Comparison of ENCODE assay signal across 25 cellular contexts in the genomic region with DNA sequence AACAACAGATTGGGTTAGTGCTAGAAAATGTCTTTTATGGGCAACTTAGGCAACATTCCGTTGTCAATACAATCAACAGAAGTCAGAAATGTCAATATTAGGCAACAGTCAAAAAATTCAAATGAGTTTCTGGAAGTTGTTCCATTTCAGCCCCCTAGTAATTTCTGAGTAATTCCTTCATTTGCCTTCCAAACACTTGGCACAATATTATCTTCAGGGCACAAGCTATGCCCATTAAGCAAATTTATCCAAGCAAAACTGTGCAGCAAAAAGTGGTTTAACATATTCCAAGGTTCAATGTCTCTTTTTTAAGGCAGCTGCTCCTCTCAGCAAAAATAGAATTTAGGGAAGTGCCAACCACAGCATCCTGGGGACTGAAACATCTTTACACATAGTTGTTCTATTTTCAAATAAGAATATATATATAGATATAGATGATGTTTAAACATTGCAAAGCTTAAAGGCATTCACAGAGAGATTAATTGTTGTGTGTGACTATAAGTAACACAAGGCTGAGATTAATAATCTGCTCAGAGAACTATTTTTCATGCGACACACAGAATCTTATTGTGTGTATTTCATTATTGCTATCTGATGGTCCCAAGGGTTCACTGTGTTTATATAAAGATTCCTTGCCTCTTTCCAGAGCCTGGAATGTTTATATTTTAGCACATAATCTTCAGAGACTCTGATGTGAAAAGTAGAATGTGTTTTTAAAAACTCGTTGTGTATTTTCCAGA.
A peak's percentile ranks its signal among the peaks of the same experiment; 100 is the strongest.
DNase-seq lines count a peak whose midpoint lies in the region; FAIRE-seq and TF ChIP-seq lines count a peak whose summit lies in the region.
"Had no signal": no experiment of that assay in that cellular context is flagged by ENCODE, and none has a peak within 500 bp of the region (broad histone marks: within the 10 kb centered on the region; RNA-seq: fewer than 3 reads in every experiment).

No MANE protein-coding gene starts in this region.

- no peak overlapping the region for H3K4me3 Mint-ChIP-seq in osteocyte (ENCODE audit: unreplicated experiment)
- H3K4me3 Mint-ChIP-seq: activated CD8-positive, alpha-beta T cell treated with anti-CD3 and anti-CD28 coated beads for 36 hours; CD4-positive, alpha-beta T cell; natural killer cell; T-helper 2 cell treated with Interferon-gamma antibody and Interleukin-4, amounts not matched to agents 5 μg/mL and 100 μg/mL, for 36 hours had no signal

- no peaks in the 10 kb centered on the region for H3K27me3 Mint-ChIP-seq in osteocyte (ENCODE audit: unreplicated experiment)
- H3K27me3 Mint-ChIP-seq: activated CD8-positive, alpha-beta T cell treated with anti-CD3 and anti-CD28 coated beads for 36 hours; CD4-positive, alpha-beta T cell had no signal

- H3K4me3 ChIP-seq in HL-60 (replicated peaks; ENCODE audit: insufficient read depth, low read length) (no peak overlapping the region), brain microvascular endothelial cell (ENCODE audit: low read depth, low read length) (no peak overlapping the region)
- H3K4me3 ChIP-seq: PC-9, tibial nerve had no signal

- H3K36me3 Mint-ChIP-seq in osteocyte (ENCODE audit: unreplicated experiment), result no peaks in the 10 kb centered on the region
- H3K36me3 Mint-ChIP-seq: natural killer cell had no signal

- TF ChIP-seq CTCF in HL-60 (IDR thresholded peaks at IDR 0.05; ENCODE audit: insufficient read depth, low read length) (no peak), brain microvascular endothelial cell (IDR thresholded peaks at IDR 0.05; ENCODE audit: low read depth, low read length, missing control alignments) (no peak), osteocyte (IDR thresholded peaks at IDR 0.05) (no peak), D721Med (IDR thresholded peaks at IDR 0.05; ENCODE audit: insufficient read depth, missing control alignments) (no peak)

- DNase-seq in HL-60 (ENCODE audit: low read depth in 1 of 2, low spot score in 1 of 2), result peak in 1 of 2 experiments; percentile 39
- DNase-seq in NOMO-1 treated with dmso at 0.1 percent for 144 hours (lab: John Stamatoyannopoulos, UW; ENCODE audit: unreplicated experiment), result peak; percentile 54
- DNase-seq in brain microvascular endothelial cell, result no peak
- DNase-seq in osteocyte (ENCODE audit: extremely low spot score, unreplicated experiment), result no peak
- no peak for DNase-seq in D721Med (ENCODE audit: insufficient read length, low spot score)
- no peak for DNase-seq in stimulated activated CD4-positive, alpha-beta T cell treated with anti-CD3 and anti-CD28 coated beads, Interleukin-2, amount 100 ng/mL, for 24 hours
- DNase-seq in mucosa of gallbladder (ENCODE audit: low spot score), result no peak
- no peak for DNase-seq in activated CD4-positive, alpha-beta T cell treated with anti-CD3 and anti-CD28 coated beads for 48 hours
- DNase-seq: activated CD4-positive, CD25-positive, alpha-beta regulatory T cell; activated CD8-positive, alpha-beta T cell treated with anti-CD3 and anti-CD28 coated beads for 36 hours; activated naive CD4-positive, alpha-beta T cell; activated T-cell treated with anti-CD3 and anti-CD28 coated beads, Interleukin-2, amount 50 U/mL, for 1 hour; amygdala; CD4-positive, alpha-beta T cell; DMS79; erythroblast; natural killer cell; NCI-H1417 treated with DMSO at 0.1 percent for 48 hours; NCI-H69; stimulated activated CD4-positive, alpha-beta T cell treated with anti-CD3 and anti-CD28 coated beads, Interleukin-2, amount 100 ng/mL, for 48 hours; stimulated activated naive CD8-positive, alpha-beta T cell treated with anti-CD3 and anti-CD28 coated beads, Interleukin-15, Interleukin-2, amounts not matched to agents 100 U/mL and 50 U/mL, for 24 hours had no signal

- H3K4me1 Mint-ChIP-seq in osteocyte (ENCODE audit: unreplicated experiment), result peaks cover 41% of the 10 kb centered on the region
- H3K4me1 Mint-ChIP-seq: natural killer cell had no signal

- H3K27me3 ChIP-seq in HL-60 (ENCODE audit: insufficient read depth, poor library complexity, severe bottlenecking) (no peaks in the 10 kb centered on the region), brain microvascular endothelial cell (replicated peaks) (no peaks in the 10 kb centered on the region)
- H3K27me3 ChIP-seq: tibial nerve had no signal

- peak overlapping the region; percentile 56 for H3K27ac Mint-ChIP-seq in osteocyte (ENCODE audit: unreplicated experiment)
- H3K27ac Mint-ChIP-seq: activated CD8-positive, alpha-beta T cell treated with anti-CD3 and anti-CD28 coated beads for 36 hours; CD4-positive, alpha-beta T cell; natural killer cell; T-helper 2 cell treated with Interferon-gamma antibody and Interleukin-4, amounts not matched to agents 5 μg/mL and 100 μg/mL, for 36 hours had no signal

- no peak for FAIRE-seq in D721Med (lab: Jason Lieb, UNC)

- no peaks in the 10 kb centered on the region for H3K36me3 ChIP-seq in brain microvascular endothelial cell (replicated peaks)
- H3K36me3 ChIP-seq: tibial nerve had no signal

- H3K27ac ChIP-seq in HL-60 (replicated peaks) (peak overlapping the region; percentile 51; the same call in 1 of the 2 replicates), brain microvascular endothelial cell (peak overlapping the region; percentile 76)
- H3K27ac ChIP-seq: parathyroid adenoma, tibial nerve had no signal

- peaks cover 14% of the 10 kb centered on the region for H3K9me3 Mint-ChIP-seq in osteocyte (ENCODE audit: unreplicated experiment)
- H3K9me3 Mint-ChIP-seq: activated CD8-positive, alpha-beta T cell treated with anti-CD3 and anti-CD28 coated beads for 36 hours; CD4-positive, alpha-beta T cell; natural killer cell; T-helper 2 cell treated with Interferon-gamma antibody and Interleukin-4, amounts not matched to agents 5 μg/mL and 100 μg/mL, for 36 hours had no signal

- in situ Hi-C loops in brain microvascular endothelial cell (cut with HindIII; ENCODE audit: low pct_ligation_motif_present, low sequenced_read_pairs), result no loop called here
